20 cellular contexts compared by ENCODE assay signal in the genomic region with DNA sequence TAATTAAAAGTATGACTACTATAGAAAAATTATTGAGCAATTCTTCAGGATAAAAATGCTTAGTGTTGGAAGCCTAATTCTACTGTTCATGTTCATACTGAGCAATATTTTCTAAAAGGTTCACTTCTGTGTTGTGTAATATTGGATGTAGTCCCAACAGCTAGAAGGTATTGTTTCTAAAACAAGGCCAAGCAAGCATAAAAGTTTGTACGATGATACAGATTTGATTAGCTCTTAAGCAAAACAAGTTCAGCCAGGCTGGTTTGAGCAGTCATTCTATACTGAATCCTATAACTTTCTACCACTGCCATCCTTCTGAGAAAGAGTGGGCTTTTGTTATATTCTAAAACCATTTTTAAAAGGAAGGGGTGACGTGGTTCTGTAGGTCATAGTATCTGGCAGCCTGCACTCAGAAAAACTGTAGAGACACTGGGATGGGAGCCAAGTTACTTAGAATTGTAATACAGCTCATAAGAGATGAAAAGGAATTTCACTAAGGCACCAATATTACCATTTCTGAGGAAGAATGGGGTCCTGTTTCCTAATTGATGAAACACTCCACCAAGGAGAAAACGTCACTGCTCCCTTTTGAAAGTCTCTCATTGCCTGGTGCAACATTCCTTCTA.
DNase-seq lines count a peak whose midpoint lies in the region; ATAC-seq, FAIRE-seq and TF ChIP-seq lines count a peak whose summit lies in the region.
"Had no signal": no experiment of that assay in that cellular context is flagged by ENCODE, and none has a peak within 500 bp of the region (broad histone marks: within the 10 kb centered on the region; RNA-seq: fewer than 3 reads in every experiment).

No MANE protein-coding gene starts in this region.

- H3K9me3 ChIP-seq in astrocyte (ENCODE audit: insufficient read depth, low read depth, low read length) (no peaks in the 10 kb centered on the region), neuronal stem cell (replicated peaks in 1 of 2; ENCODE audit: control insufficient read depth in 2 of 2, insufficient read depth in 1 of 2, low read depth in 1 of 2, low read length in 2 of 2) (no peaks in the 10 kb centered on the region)

- no peak overlapping the region for H3K18ac ChIP-seq in neuronal stem cell (ENCODE audit: low read length)

- no peak overlapping the region for H4K8ac ChIP-seq in neuronal stem cell (ENCODE audit: low read depth, low read length)

- H3K27ac ChIP-seq in astrocyte (ENCODE audit: low read depth, low read length) (no peak overlapping the region), neuronal stem cell (replicated peaks; ENCODE audit: low read length) (no peak overlapping the region)

- H4K20me1 ChIP-seq in astrocyte (ENCODE audit: insufficient read depth, low read length) = no peaks in the 10 kb centered on the region

- H3K4me3 Mint-ChIP-seq in astrocyte (ENCODE audit: unreplicated experiment) = no peak overlapping the region
- no peak overlapping the region for H3K4me3 Mint-ChIP-seq in immature natural killer cell
- no peak overlapping the region for H3K4me3 Mint-ChIP-seq in nephron progenitor cell
- H3K4me3 Mint-ChIP-seq: CD8-positive, alpha-beta T cell; memory B cell; type B pancreatic cell had no signal

- no peaks in the 10 kb centered on the region for H3K79me1 ChIP-seq in neuronal stem cell (ENCODE audit: low read depth, low read length)

- peaks cover 33% of the 10 kb centered on the region for H3K4me1 Mint-ChIP-seq in astrocyte (ENCODE audit: low read depth, unreplicated experiment)
- H3K4me1 Mint-ChIP-seq in immature natural killer cell = no peaks in the 10 kb centered on the region
- no peaks in the 10 kb centered on the region for H3K4me1 Mint-ChIP-seq in nephron progenitor cell
- H3K4me1 Mint-ChIP-seq: memory B cell had no signal

- no peak overlapping the region for H2BK15ac ChIP-seq in neuronal stem cell (ENCODE audit: low read length)

- intact Hi-C loops in lower leg skin (cut with DNase I; ENCODE audit: low total_unique reads) = no loop called here

- H3K4me2 ChIP-seq in astrocyte (ENCODE audit: low read length) (no peak overlapping the region), neuronal stem cell (ENCODE audit: insufficient read depth, low read length, poor library complexity, severe bottlenecking) (no peak overlapping the region)

- H3K27me3 Mint-ChIP-seq in astrocyte (ENCODE audit: low read depth, unreplicated experiment) (no peaks in the 10 kb centered on the region), immature natural killer cell (ENCODE audit: low read depth in 3 of 3) (peaks cover 0 to 1% (median 0%) of the 10 kb centered on the region in 3 donors), nephron progenitor cell (ENCODE audit: low read depth, poor library complexity) (peaks cover 7% of the 10 kb centered on the region)
- H3K27me3 Mint-ChIP-seq: memory B cell, type B pancreatic cell had no signal

- H2BK5ac ChIP-seq in neuronal stem cell (ENCODE audit: low read length) = no peak overlapping the region

- H3K9me3 Mint-ChIP-seq in astrocyte (ENCODE audit: unreplicated experiment) (no peaks in the 10 kb centered on the region), immature natural killer cell (peaks cover 0 to 31% (median 12%) of the 10 kb centered on the region in 6 donors), nephron progenitor cell (no peaks in the 10 kb centered on the region)
- H3K9me3 Mint-ChIP-seq: type B pancreatic cell had no signal

- ATAC-seq in HG02763 (IDR thresholded peaks at IDR 0.05; ENCODE audit: unreplicated experiment) = no peak
- ATAC-seq: CD8-positive, alpha-beta T cell had no signal

- H2AFZ ChIP-seq in astrocyte (ENCODE audit: low read depth, low read length) (peak overlapping the region; percentile 24), neuronal stem cell (ENCODE audit: low read length) (peak overlapping the region; percentile 3)

- H4K91ac ChIP-seq in neuronal stem cell (ENCODE audit: low read depth, low read length, poor library complexity) = no peak overlapping the region

- no peak for TF ChIP-seq POLR2A in lower leg skin (IDR thresholded peaks at IDR 0.05)

- H3K9ac ChIP-seq in astrocyte (ENCODE audit: low read length) (no peak overlapping the region), neuronal stem cell (ENCODE audit: low read depth, low read length, poor library complexity) (no peak overlapping the region)

- no peak overlapping the region for H3K14ac ChIP-seq in neuronal stem cell (ENCODE audit: low read length)

- no peak overlapping the region for H3K27ac Mint-ChIP-seq in astrocyte (ENCODE audit: unreplicated experiment)
- no peak overlapping the region for H3K27ac Mint-ChIP-seq in immature natural killer cell
- no peak overlapping the region for H3K27ac Mint-ChIP-seq in nephron progenitor cell
- H3K27ac Mint-ChIP-seq: CD8-positive, alpha-beta T cell; memory B cell; type B pancreatic cell had no signal

- no peak overlapping the region for H2BK120ac ChIP-seq in neuronal stem cell (ENCODE audit: low read depth, low read length)

- H3K23ac ChIP-seq in neuronal stem cell (ENCODE audit: low read depth, low read length, poor library complexity) = no peak overlapping the region

- no peak overlapping the region for H2AK5ac ChIP-seq in neuronal stem cell (ENCODE audit: low read depth, low read length)

- H3K36me3 ChIP-seq in astrocyte (ENCODE audit: insufficient read depth, low read length) (no peaks in the 10 kb centered on the region), neuronal stem cell (replicated peaks in 1 of 2; ENCODE audit: control insufficient read depth in 2 of 2, insufficient read depth in 2 of 2, low read length in 2 of 2) (no peaks in the 10 kb centered on the region)

- H3K79me2 ChIP-seq in astrocyte (ENCODE audit: insufficient read depth, low read length) = no peaks in the 10 kb centered on the region

- no peaks in the 10 kb centered on the region for H3K27me3 ChIP-seq in astrocyte (ENCODE audit: insufficient read depth, low read length)
- H3K27me3 ChIP-seq in neuronal stem cell (ENCODE audit: control insufficient read depth in 3 of 3, insufficient read depth in 3 of 3, low read depth in 1 of 3, low read length in 3 of 3) = no peaks in the 10 kb centered on the region

- H2BK12ac ChIP-seq in neuronal stem cell (ENCODE audit: low read length) = no peak overlapping the region

- TF ChIP-seq CTCF in astrocyte (IDR thresholded peaks at IDR 0.05; ENCODE audit: insufficient read depth, low read depth, low read length) = no peak
- no peak for TF ChIP-seq CTCF in lower leg skin (IDR thresholded peaks at IDR 0.05)
- TF ChIP-seq CTCF in nephron progenitor cell (IDR thresholded peaks at IDR 0.05) = no peak

- H3K4me1 ChIP-seq in astrocyte (ENCODE audit: insufficient read depth, low read length) = no peaks in the 10 kb centered on the region
- no peaks in the 10 kb centered on the region for H3K4me1 ChIP-seq in neuronal stem cell (ENCODE audit: control insufficient read depth in 2 of 2, insufficient read depth in 1 of 2, low read depth in 1 of 2, low read length in 2 of 2)

- H3K36me3 Mint-ChIP-seq in astrocyte (ENCODE audit: low read depth, unreplicated experiment) = no peaks in the 10 kb centered on the region
- no peaks in the 10 kb centered on the region for H3K36me3 Mint-ChIP-seq in immature natural killer cell
- no peaks in the 10 kb centered on the region for H3K36me3 Mint-ChIP-seq in nephron progenitor cell (ENCODE audit: low read depth)
- H3K36me3 Mint-ChIP-seq: CD8-positive, alpha-beta T cell; memory B cell; type B pancreatic cell had no signal

- H3K4me3 ChIP-seq in astrocyte (ENCODE audit: insufficient read depth, low read depth, low read length) = no peak overlapping the region
- no peak overlapping the region for H3K4me3 ChIP-seq in neuronal stem cell (ENCODE audit: low read length in 2 of 2)
- no peak overlapping the region for H3K4me3 ChIP-seq in lower leg skin (ENCODE audit: low read depth, poor library complexity, severe bottlenecking)

- FAIRE-seq in astrocyte (lab: Jason Lieb, UNC) = no peak
- FAIRE-seq: HTR-8/SVneo had no signal

- DNase-seq in EH (ENCODE audit: low read depth) (peak; percentile 60), astrocyte (ENCODE audit: low read depth) (peak; percentile 83), fibroblast of gingiva (ENCODE audit: low read depth) (peak; percentile 8), neuronal stem cell (ENCODE audit: low spot score) (no peak), lower leg skin (ENCODE audit: low spot score in 2 of 2) (no peak), immature natural killer cell (no peak), nephron progenitor cell (no peak)
- DNase-seq: ACHN; activated CD4-positive, alpha-beta T cell treated with anti-CD3 and anti-CD28 coated beads, Interleukin-2, amount 50 U/mL, for 48 hours; activated T-cell treated with anti-CD3 and anti-CD28 coated beads, Interleukin-2, amount 50 U/mL, for 48 hours; CD8-positive, alpha-beta T cell; cortex of kidney; EL; H7; NCI-H1930; NCI-H526 treated with DMSO at 0.1 percent for 48 hours had no signal

- WGBS in neuronal stem cell (ENCODE audit: extremely low coverage in 2 of 2, insufficient read length in 2 of 2, insufficient replicate concordance in 1 of 2), 2 donors = no CpG with 5 or more reads among the region's 3 CpGs
- 25 to 36% methylated on average over 3 of the region's 3 CpGs for WGBS in lower leg skin, 2 donors

- H3K4ac ChIP-seq in neuronal stem cell (ENCODE audit: low read length) = no peak overlapping the region

Comparison
In these comparisons a context has a peak if more than half of its experiments do, and no peak if none do; other contexts are left out.
1. DNase-seq: peak in EH (single experiment), astrocyte (single experiment) and fibroblast of gingiva (single experiment); none in neuronal stem cell (single experiment), lower leg skin (0 of 2), immature natural killer cell (0 of 3) and nephron progenitor cell (single experiment).